9 cellular contexts compared by ENCODE assay signal in the genomic region with DNA sequence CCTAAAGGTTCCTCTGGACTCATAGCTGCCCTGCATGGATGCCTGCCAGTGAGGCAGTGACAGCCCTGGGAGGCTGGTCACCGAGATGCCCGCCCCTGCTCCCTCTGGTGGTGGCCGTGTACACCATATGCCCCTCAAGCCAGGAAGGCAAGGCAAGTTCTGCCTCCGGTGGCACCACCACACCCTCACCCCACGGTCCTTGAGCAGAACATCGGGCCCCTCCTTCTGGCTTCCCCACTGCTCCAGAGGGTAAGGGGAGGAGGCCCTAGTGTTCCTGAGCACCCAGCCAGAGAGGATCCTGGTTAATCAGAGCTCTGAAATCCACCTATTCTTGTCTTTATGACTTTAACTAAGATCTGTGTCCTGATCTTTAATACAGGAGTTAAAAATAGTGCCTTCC. TPM values are rescaled to one million over a fixed set of nuclear protein-coding genes. Genes with fewer than 3 reads are reported as not detected.
DNase-seq lines count a peak whose midpoint lies in the region; ATAC-seq and TF ChIP-seq lines count a peak whose summit lies in the region.
"Had no signal": no experiment of that assay in that cellular context is flagged by ENCODE, and none has a peak within 500 bp of the region (broad histone marks: within the 10 kb centered on the region; RNA-seq: fewer than 3 reads in every experiment).

No MANE protein-coding gene starts in this region.

- H3K4me3 Mint-ChIP-seq in Caco-2 (ENCODE audit: unreplicated experiment), result peak overlapping the region; percentile 74
- no peak overlapping the region for H3K4me3 Mint-ChIP-seq in activated CD8-positive, alpha-beta T cell treated with anti-CD3 and anti-CD28 coated beads for 36 hours
- H3K4me3 Mint-ChIP-seq in stimulated activated naive B cell treated with anti-CD40 and anti-IgM and Interleukin-4, amounts not matched to agents 10 μg/mL and 1 μg/mL and 100 μg/mL, for 72 hours, result no peak overlapping the region

- H3K4me3 ChIP-seq in Caco-2 (ENCODE audit: low read depth, low read length), result no peak overlapping the region
- H3K4me3 ChIP-seq in fibroblast of villous mesenchyme (ENCODE audit: low read depth, low read length), result no peak overlapping the region

- POLR2A ChIA-PET in Caco-2 (lab: Charles Lee), result interaction anchor here (1.3 to 3.8 kb wide), 3 partner anchors 9 to 40 kb away, joined by 3 to 43 read pairs (median 25); a partner anchor contains a TSS
- POLR2A ChIA-PET in activated CD8-positive, alpha-beta T cell treated with anti-CD3 and anti-CD28 coated beads for 36 hours (lab: Charles Lee), result interaction anchor here (1.3 to 1.8 kb wide), 3 partner anchors 9 to 82 kb away, joined by 3 to 4 read pairs (median 4); a partner anchor contains a TSS

- CTCF ChIA-PET in Caco-2 (lab: Charles Lee), result interaction anchor here (0.6 to 3.8 kb wide), 11 partner anchors 10 to 138 kb away, joined by 3 to 56 read pairs (median 4); a partner anchor contains a TSS
- CTCF ChIA-PET in activated CD8-positive, alpha-beta T cell treated with anti-CD3 and anti-CD28 coated beads for 36 hours (lab: Charles Lee), result interaction anchor here (0.7 to 8.0 kb wide), 22 partner anchors 11 to 129 kb away, joined by 3 to 88 read pairs (median 6); a partner anchor contains a TSS

- no TSS peak for BruUV-seq in Caco-2 (replicated peaks; lab: Mats Ljungman, UMichigan)

- no peaks in the 10 kb centered on the region for H3K9me3 Mint-ChIP-seq in Caco-2 (ENCODE audit: unreplicated experiment)
- no peaks in the 10 kb centered on the region for H3K9me3 Mint-ChIP-seq in activated CD8-positive, alpha-beta T cell treated with anti-CD3 and anti-CD28 coated beads for 36 hours
- H3K9me3 Mint-ChIP-seq in stimulated activated naive B cell treated with anti-CD40 and anti-IgM and Interleukin-4, amounts not matched to agents 10 μg/mL and 1 μg/mL and 100 μg/mL, for 72 hours, result no peaks in the 10 kb centered on the region

- intact Hi-C loops in Caco-2 (cut with micrococcal nuclease; ENCODE audit: unreplicated experiment), result loop anchor here (1.0 kb wide), 2 partner anchors 45 to 106 kb away; no protein-coding TSS in a partner anchor
- intact Hi-C loops in activated CD8-positive, alpha-beta T cell treated with anti-CD3 and anti-CD28 coated beads for 36 hours (cut with micrococcal nuclease), result loop anchor here (2.0 kb wide), 1 partner anchor 107 kb away; no protein-coding TSS in a partner anchor

- H3K36me3 ChIP-seq in Caco-2 (ENCODE audit: control insufficient read depth, insufficient read depth, low read length), result no peaks in the 10 kb centered on the region

- TF ChIP-seq CTCF in Caco-2 (IDR thresholded peaks at IDR 0.05; ENCODE audit: insufficient read depth in 1 of 2, low read depth in 1 of 2, low read length in 1 of 2, severe bottlenecking in 1 of 2, unreplicated experiment in 1 of 2), result peak; percentile 80 to 84
- peak; percentile 73 for TF ChIP-seq CTCF in activated CD8-positive, alpha-beta T cell treated with anti-CD3 and anti-CD28 coated beads for 36 hours (IDR thresholded peaks at IDR 0.05)
- peak; percentile 75 for TF ChIP-seq CTCF in fibroblast of villous mesenchyme (IDR thresholded peaks at IDR 0.05; ENCODE audit: insufficient read depth, low read depth, low read length)

- peaks cover 34% of the 10 kb centered on the region for H3K4me1 ChIP-seq in Caco-2

- ATAC-seq in GM18907 (IDR thresholded peaks at IDR 0.05; ENCODE audit: unreplicated experiment), result peak; percentile 85
- ATAC-seq in activated CD8-positive, alpha-beta T cell treated with anti-CD3 and anti-CD28 coated beads for 36 hours, result peak; percentile 96
- peak; percentile 91 to 94 for ATAC-seq in stimulated activated naive B cell treated with anti-CD40 and anti-IgM and Interleukin-4, amounts not matched to agents 10 μg/mL and 1 μg/mL and 100 μg/mL, for 72 hours (replicated peaks)
- no peak for ATAC-seq in HG03432 (IDR thresholded peaks at IDR 0.05; ENCODE audit: unreplicated experiment)
- ATAC-seq in HG03025 (IDR thresholded peaks at IDR 0.05; ENCODE audit: low FRiP score, unreplicated experiment), result no peak

- no peaks in the 10 kb centered on the region for H3K9me3 ChIP-seq in Caco-2

- peaks cover 95% of the 10 kb centered on the region for H3K36me3 Mint-ChIP-seq in Caco-2 (ENCODE audit: insufficient read depth, unreplicated experiment)
- no peaks in the 10 kb centered on the region for H3K36me3 Mint-ChIP-seq in activated CD8-positive, alpha-beta T cell treated with anti-CD3 and anti-CD28 coated beads for 36 hours (ENCODE audit: low read depth)
- H3K36me3 Mint-ChIP-seq in stimulated activated naive B cell treated with anti-CD40 and anti-IgM and Interleukin-4, amounts not matched to agents 10 μg/mL and 1 μg/mL and 100 μg/mL, for 72 hours, result peaks cover 0 to 3% of the 10 kb centered on the region in 2 donors

- H3K4me1 Mint-ChIP-seq in Caco-2 (ENCODE audit: low read depth, unreplicated experiment), result peaks cover 32% of the 10 kb centered on the region
- H3K4me1 Mint-ChIP-seq in activated CD8-positive, alpha-beta T cell treated with anti-CD3 and anti-CD28 coated beads for 36 hours (ENCODE audit: low read depth), result peaks cover 5% of the 10 kb centered on the region
- H3K4me1 Mint-ChIP-seq in stimulated activated naive B cell treated with anti-CD40 and anti-IgM and Interleukin-4, amounts not matched to agents 10 μg/mL and 1 μg/mL and 100 μg/mL, for 72 hours, result peaks cover 19 to 32% of the 10 kb centered on the region in 2 donors

- peak overlapping the region; percentile 96 for H3K27ac Mint-ChIP-seq in Caco-2 (ENCODE audit: unreplicated experiment)
- no peak overlapping the region for H3K27ac Mint-ChIP-seq in activated CD8-positive, alpha-beta T cell treated with anti-CD3 and anti-CD28 coated beads for 36 hours
- H3K27ac Mint-ChIP-seq in stimulated activated naive B cell treated with anti-CD40 and anti-IgM and Interleukin-4, amounts not matched to agents 10 μg/mL and 1 μg/mL and 100 μg/mL, for 72 hours, result peak overlapping the region; percentile 74

- DNase-seq in Caco-2 (peak; percentile 88 to 91), NAMALWA (ENCODE audit: low spot score) (peak; percentile 89), fibroblast of villous mesenchyme (ENCODE audit: low read depth) (peak; percentile 51)
- DNase-seq in activated CD8-positive, alpha-beta T cell treated with anti-CD3 and anti-CD28 coated beads for 36 hours, result peak; percentile 87
- peak; percentile 50 for DNase-seq in stimulated activated naive B cell treated with anti-CD40 and anti-IgM and Interleukin-4, amounts not matched to agents 10 μg/mL and 1 μg/mL and 100 μg/mL, for 72 hours

- H3K27me3 ChIP-seq in Caco-2 (replicated peaks; ENCODE audit: control insufficient read depth, insufficient read depth, low read length), result no peaks in the 10 kb centered on the region

- H3K27me3 Mint-ChIP-seq in Caco-2 (ENCODE audit: insufficient read depth, unreplicated experiment), result no peaks in the 10 kb centered on the region
- H3K27me3 Mint-ChIP-seq in activated CD8-positive, alpha-beta T cell treated with anti-CD3 and anti-CD28 coated beads for 36 hours, result no peaks in the 10 kb centered on the region
- H3K27me3 Mint-ChIP-seq in stimulated activated naive B cell treated with anti-CD40 and anti-IgM and Interleukin-4, amounts not matched to agents 10 μg/mL and 1 μg/mL and 100 μg/mL, for 72 hours, result peaks cover 0 to 5% of the 10 kb centered on the region in 2 donors

RNA-seq across cellular contexts. Expression of a gene that starts 1.6 kb away (rescaled TPM):
- total RNA-seq in Caco-2 (2022) (510 and 624 TPM in 2 replicates), fibroblast of villous mesenchyme (not detected in 2 replicates)
- not detected for total RNA-seq in activated CD8-positive, alpha-beta T cell treated with anti-CD3 and anti-CD28 coated beads for 36 hours
- total RNA-seq: T-helper 2 cell treated with Interferon-gamma antibody and Interleukin-4, amounts not matched to agents 100 ng/mL and 5 ng/mL, for 36 hours had no signal

RNA-seq across cellular contexts. Expression of a gene that starts 4.7 kb away (rescaled TPM):
- total RNA-seq in Caco-2 (2022) (220 and 243 TPM in 2 replicates), fibroblast of villous mesenchyme (159 and 206 TPM in 2 replicates)
- total RNA-seq in activated CD8-positive, alpha-beta T cell treated with anti-CD3 and anti-CD28 coated beads for 36 hours, result not detected
- total RNA-seq: T-helper 2 cell treated with Interferon-gamma antibody and Interleukin-4, amounts not matched to agents 100 ng/mL and 5 ng/mL, for 36 hours had no signal

RNA-seq across cellular contexts. Expression of a gene that starts 9.6 kb away (rescaled TPM):
- 198 and 238 TPM in 2 replicates for total RNA-seq in Caco-2 (2022)
- total RNA-seq in activated CD8-positive, alpha-beta T cell treated with anti-CD3 and anti-CD28 coated beads for 36 hours, result 1 to 10 TPM; 8.1 to 9.4 TPM
- total RNA-seq in fibroblast of villous mesenchyme, result 160 and 178 TPM in 2 replicates

RNA-seq across cellular contexts. Expression of a gene that starts 10.6 kb away (rescaled TPM):
- total RNA-seq in Caco-2 (2022) (12.6 and 18.1 TPM in 2 replicates), fibroblast of villous mesenchyme (not detected in 2 replicates)
- total RNA-seq in activated CD8-positive, alpha-beta T cell treated with anti-CD3 and anti-CD28 coated beads for 36 hours, result not detected
- total RNA-seq: T-helper 2 cell treated with Interferon-gamma antibody and Interleukin-4, amounts not matched to agents 100 ng/mL and 5 ng/mL, for 36 hours had no signal

RNA-seq across cellular contexts. Expression of a gene that starts 16.2 kb away (rescaled TPM):
- total RNA-seq in Caco-2 (2022) (85.1 and 90.6 TPM in 2 replicates), fibroblast of villous mesenchyme (41.9 and 47.9 TPM in 2 replicates)
- 10 to 100 TPM; 76.8 to 83.2 TPM for total RNA-seq in activated CD8-positive, alpha-beta T cell treated with anti-CD3 and anti-CD28 coated beads for 36 hours

Comparison
In these comparisons a context has a peak if more than half of its experiments do, and no peak if none do; other contexts are left out.
1. ATAC-seq: peak in GM18907 (single experiment), activated CD8-positive, alpha-beta T cell treated with anti-CD3 and anti-CD28 coated beads for 36 hours (single experiment) and stimulated activated naive B cell treated with anti-CD40 and anti-IgM and Interleukin-4, amounts not matched to agents 10 μg/mL and 1 μg/mL and 100 μg/mL, for 72 hours (2 of 2); none in HG03432 (single experiment) and HG03025 (single experiment).
2. RNA of a gene that starts 1.6 kb away (total RNA-seq): 510 to 624 TPM in Caco-2; not detected in activated CD8-positive, alpha-beta T cell treated with anti-CD3 and anti-CD28 coated beads for 36 hours and not detected in fibroblast of villous mesenchyme; every median in the first group is over 100 times any median in the second.
3. RNA of a gene that starts 4.7 kb away (total RNA-seq): 220 to 243 TPM in Caco-2 and 159 to 206 TPM in fibroblast of villous mesenchyme; not detected in activated CD8-positive, alpha-beta T cell treated with anti-CD3 and anti-CD28 coated beads for 36 hours; every median in the first group is over 100 times any median in the second.
4. RNA of a gene that starts 9.6 kb away (total RNA-seq): 198 to 238 TPM in Caco-2 and 160 to 178 TPM in fibroblast of villous mesenchyme; 8.1 to 9.4 TPM in activated CD8-positive, alpha-beta T cell treated with anti-CD3 and anti-CD28 coated beads for 36 hours; every median in the first group is over 10 times any median in the second.
5. Peak in every context shown above with its lines, with median percentiles within 50 percentile points of each other: DNase-seq and CTCF ChIP-seq.